Comparison of ENCODE assay signal across 1 cellular context in genomic region chr4:99088485-99089365, GRCh38.
TF ChIP-seq lines count a peak whose summit lies in the region.

ADH5 (minus strand) TSS chr4:99088788; CDS start chr4:99088700, 88 bp downstream.

TF ChIP-seq in HepG2, 621 proteins besides CTCF, POLR2A, EP300 and RAD21 (continued from another document and continues in another):
- 0 out of 2 replicates have a peak, but pooled peaks have one; percentile 44 for TF ChIP-seq ZNF577 (CRISPR knock-in tag; IDR thresholded peaks at IDR 0.05; ENCODE audit: borderline replicate concordance, low read depth)
- peak; percentile 53 for TF ChIP-seq PAXIP1 (CRISPR knock-in tag; conservative IDR thresholded peaks at IDR 0.05)
- no peak for TF ChIP-seq GLMP (CRISPR knock-in tag; IDR thresholded peaks at IDR 0.05; ENCODE audit: borderline replicate concordance)
- TF ChIP-seq ZNF512B (CRISPR knock-in tag; IDR thresholded peaks at IDR 0.05; ENCODE audit: borderline replicate concordance) = no peak
- peak; percentile 56 for TF ChIP-seq THAP11 (CRISPR knock-in tag; IDR thresholded peaks at IDR 0.05)
- TF ChIP-seq ZNF160 (CRISPR knock-in tag; IDR thresholded peaks at IDR 0.05) = peak; percentile 31; the same call in 1 of the 2 replicates
- no peak for TF ChIP-seq ZNF468 (CRISPR knock-in tag; IDR thresholded peaks at IDR 0.05)
- TF ChIP-seq ZNF614 (CRISPR knock-in tag; IDR thresholded peaks at IDR 0.05; ENCODE audit: borderline replicate concordance) = peak; percentile 60; the same call in 1 of the 2 replicates
- TF ChIP-seq NCOA1 (CRISPR knock-in tag; IDR thresholded peaks at IDR 0.05) = 0 out of 2 replicates have a peak, but pooled peaks have one; percentile 5
- TF ChIP-seq GMEB2 (CRISPR knock-in tag; IDR thresholded peaks at IDR 0.05; ENCODE audit: low read depth) = peak; percentile 55; the same call in 1 of the 2 replicates
- no peak for TF ChIP-seq SP1 (IDR thresholded peaks at IDR 0.05)
- TF ChIP-seq SP1 (CRISPR knock-in tag; IDR thresholded peaks at IDR 0.05) = peak; percentile 87
- 0 out of 2 replicates have a peak, but pooled peaks have one; percentile 41 for TF ChIP-seq ZNF513 (CRISPR knock-in tag; conservative IDR thresholded peaks at IDR 0.05)
- TF ChIP-seq ZNF777 (CRISPR knock-in tag; IDR thresholded peaks at IDR 0.05) = peak; percentile 45; the same call in 1 of the 2 replicates
- TF ChIP-seq ZGPAT (CRISPR knock-in tag; IDR thresholded peaks at IDR 0.05) = peak; percentile 89
- 0 out of 2 replicates have a peak, but pooled peaks have one; percentile 67 for TF ChIP-seq ZNF101 (CRISPR knock-in tag; IDR thresholded peaks at IDR 0.05; ENCODE audit: borderline replicate concordance, low read depth)
- TF ChIP-seq ZNF562 (CRISPR knock-in tag; IDR thresholded peaks at IDR 0.05; ENCODE audit: borderline replicate concordance) = no peak
- no peak for TF ChIP-seq CBX1 (IDR thresholded peaks at IDR 0.05; ENCODE audit: low read depth)
- peak; percentile 66 for TF ChIP-seq ZNF256 (CRISPR knock-in tag; conservative IDR thresholded peaks at IDR 0.05)
- TF ChIP-seq ZNF891 (CRISPR knock-in tag; IDR thresholded peaks at IDR 0.05) = peak; percentile 68; the same call in 1 of the 2 replicates
- TF ChIP-seq HMGXB4 (CRISPR knock-in tag; IDR thresholded peaks at IDR 0.05; ENCODE audit: borderline replicate concordance in 1 of 2, low read depth in 1 of 2) = peak; percentile 66 to 73; a peak in 3 of 4 replicates
- no peak for TF ChIP-seq ZNF576 (CRISPR knock-in tag; IDR thresholded peaks at IDR 0.05)
- peak; percentile 72; the same call in 1 of the 2 replicates for TF ChIP-seq MXD4 (CRISPR knock-in tag; IDR thresholded peaks at IDR 0.05)
- no peak for TF ChIP-seq CENPBD1 (CRISPR knock-in tag; IDR thresholded peaks at IDR 0.05; ENCODE audit: borderline replicate concordance, low read depth)
- TF ChIP-seq KLF13 (CRISPR knock-in tag; IDR thresholded peaks at IDR 0.05) = no peak
- TF ChIP-seq BCL3 (CRISPR knock-in tag; IDR thresholded peaks at IDR 0.05) = peak; percentile 38
- TF ChIP-seq ZNF788 (CRISPR knock-in tag; IDR thresholded peaks at IDR 0.05; ENCODE audit: borderline replicate concordance) = peak; percentile 45; the same call in 1 of the 2 replicates
- peak; percentile 62; the same call in 1 of the 2 replicates for TF ChIP-seq ZNF766 (CRISPR knock-in tag; IDR thresholded peaks at IDR 0.05; ENCODE audit: borderline replicate concordance)
- TF ChIP-seq ZNF773 (CRISPR knock-in tag; IDR thresholded peaks at IDR 0.05; ENCODE audit: borderline replicate concordance) = 0 out of 2 replicates have a peak, but pooled peaks have one; percentile 12
- no peak for TF ChIP-seq ZNF24 (IDR thresholded peaks at IDR 0.05)
- TF ChIP-seq ZHX2 (IDR thresholded peaks at IDR 0.05; ENCODE audit: low read depth) = no peak
- no peak for TF ChIP-seq ZHX2 (CRISPR knock-in tag; IDR thresholded peaks at IDR 0.05; ENCODE audit: borderline replicate concordance)
- TF ChIP-seq KAT7 (CRISPR knock-in tag; IDR thresholded peaks at IDR 0.05; ENCODE audit: borderline replicate concordance) = peak; percentile 91
- TF ChIP-seq SNAI1 (CRISPR knock-in tag; IDR thresholded peaks at IDR 0.05; ENCODE audit: borderline replicate concordance) = no peak
